ENCODE assay signal across 1 cellular context in the genomic region with DNA sequence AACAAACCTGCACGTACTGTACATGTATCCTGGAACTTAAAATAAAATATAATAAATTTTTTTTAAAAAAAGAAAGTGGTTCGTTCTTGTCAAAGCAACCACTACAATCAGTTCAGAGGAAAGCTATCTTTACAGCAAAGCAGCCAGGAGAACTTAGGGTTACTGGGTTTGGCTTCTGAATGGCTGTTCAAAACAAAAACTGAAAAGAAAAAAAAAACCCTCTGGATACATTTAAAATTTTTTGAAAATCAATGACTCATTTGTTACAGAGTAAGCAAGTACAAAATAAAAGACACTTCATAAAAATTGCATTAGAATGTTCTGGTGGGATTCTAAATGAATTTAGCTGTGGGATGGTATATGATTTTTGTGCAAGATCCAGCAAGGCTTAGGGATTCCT.
TF ChIP-seq lines count a peak whose summit lies in the region.

No MANE protein-coding gene starts in this region.

TF ChIP-seq in SK-N-SH treated with all-trans-retinoic acid at 6 μM for 48 hours, 23 proteins besides CTCF, POLR2A, EP300 and RAD21 (continued from another document):
- TF ChIP-seq, protein P1, sequence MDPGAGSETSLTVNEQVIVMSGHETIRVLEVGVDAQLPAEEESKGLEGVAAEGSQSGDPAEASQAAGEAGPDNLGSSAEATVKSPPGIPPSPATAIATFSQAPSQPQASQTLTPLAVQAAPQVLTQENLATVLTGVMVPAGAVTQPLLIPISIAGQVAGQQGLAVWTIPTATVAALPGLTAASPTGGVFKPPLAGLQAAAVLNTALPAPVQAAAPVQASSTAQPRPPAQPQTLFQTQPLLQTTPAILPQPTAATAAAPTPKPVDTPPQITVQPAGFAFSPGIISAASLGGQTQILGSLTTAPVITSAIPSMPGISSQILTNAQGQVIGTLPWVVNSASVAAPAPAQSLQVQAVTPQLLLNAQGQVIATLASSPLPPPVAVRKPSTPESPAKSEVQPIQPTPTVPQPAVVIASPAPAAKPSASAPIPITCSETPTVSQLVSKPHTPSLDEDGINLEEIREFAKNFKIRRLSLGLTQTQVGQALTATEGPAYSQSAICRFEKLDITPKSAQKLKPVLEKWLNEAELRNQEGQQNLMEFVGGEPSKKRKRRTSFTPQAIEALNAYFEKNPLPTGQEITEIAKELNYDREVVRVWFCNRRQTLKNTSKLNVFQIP (CRISPR knock-in tag; IDR thresholded peaks at IDR 0.05; ENCODE audit: borderline replicate concordance, low read depth) = no peak
- TF ChIP-seq BACH2 (CRISPR knock-in tag; IDR thresholded peaks at IDR 0.05; ENCODE audit: borderline replicate concordance) (no peak), RARB (CRISPR knock-in tag; IDR thresholded peaks at IDR 0.05) (no peak)
TF ChIP-seq in SK-N-SH treated with all-trans-retinoic acid at 6 μM for 48 hours: peak in this region for 0.
